Comparison of ENCODE assay signal across 1 cellular context in the genomic region with DNA sequence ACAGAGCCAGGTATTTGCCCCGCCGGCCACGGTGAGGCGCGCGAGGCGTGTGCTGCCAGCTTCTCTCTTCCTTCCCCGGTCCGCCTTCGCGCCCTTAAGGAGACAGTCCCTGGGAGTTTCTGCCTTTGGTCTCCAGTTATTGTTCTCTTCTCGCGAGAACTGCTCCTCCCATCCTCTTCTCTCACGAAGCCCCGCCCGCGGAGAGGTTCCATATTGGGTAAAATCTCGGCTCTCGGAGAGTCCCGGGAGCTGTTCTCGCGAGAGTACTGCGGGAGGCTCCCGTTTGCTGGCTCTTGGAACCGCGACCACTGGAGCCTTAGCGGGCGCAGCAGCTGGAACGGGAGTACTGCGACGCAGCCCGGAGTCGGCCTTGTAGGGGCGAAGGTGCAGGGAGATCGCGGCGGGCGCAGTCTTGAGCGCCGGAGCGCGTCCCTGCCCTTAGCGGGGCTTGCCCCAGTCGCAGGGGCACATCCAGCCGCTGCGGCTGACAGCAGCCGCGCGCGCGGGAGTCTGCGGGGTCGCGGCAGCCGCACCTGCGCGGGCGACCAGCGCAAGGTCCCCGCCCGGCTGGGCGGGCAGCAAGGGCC.
TF ChIP-seq lines count a peak whose summit lies in the region.

Gene MAPK14, plus strand, starts transcription at position 308 of the 587 bp plus-strand sequence. CDS start 350 bp downstream, outside the sequence.

TF ChIP-seq in HepG2, 621 proteins besides CTCF, POLR2A, EP300 and RAD21 (continued from another document and continues in another):
- TF ChIP-seq ZNF589 (CRISPR knock-in tag; conservative IDR thresholded peaks at IDR 0.05), result 0 out of 2 replicates have a peak, but pooled peaks have one; percentile 13
- peak; percentile 70 for TF ChIP-seq TFAP4 (IDR thresholded peaks at IDR 0.05; ENCODE audit: borderline replicate concordance, low read depth)
- 0 out of 2 replicates have a peak, but pooled peaks have one; percentile 55 for TF ChIP-seq FIP1L1 (IDR thresholded peaks at IDR 0.05; ENCODE audit: borderline replicate concordance, insufficient read depth, low read depth, low read length)
- peak; percentile 83; the same call in 1 of the 2 replicates for TF ChIP-seq MEF2D (CRISPR knock-in tag; IDR thresholded peaks at IDR 0.05)
- TF ChIP-seq ZNF256 (CRISPR knock-in tag; conservative IDR thresholded peaks at IDR 0.05), result peak; percentile 61; the same call in 1 of the 2 replicates
- TF ChIP-seq SMARCE1 (IDR thresholded peaks at IDR 0.05; ENCODE audit: borderline replicate concordance), result no peak
- no peak for TF ChIP-seq ZC3H13 (CRISPR knock-in tag; IDR thresholded peaks at IDR 0.05)
- TF ChIP-seq TEF (CRISPR knock-in tag; IDR thresholded peaks at IDR 0.05), result no peak; the same call in 1 of the 2 replicates
- peak; percentile 99 for TF ChIP-seq ZNF276 (CRISPR knock-in tag; IDR thresholded peaks at IDR 0.05; ENCODE audit: low read depth)
- TF ChIP-seq SOX5 (CRISPR knock-in tag; IDR thresholded peaks at IDR 0.05; ENCODE audit: borderline replicate concordance), result peak; percentile 82
- TF ChIP-seq, protein P1, sequence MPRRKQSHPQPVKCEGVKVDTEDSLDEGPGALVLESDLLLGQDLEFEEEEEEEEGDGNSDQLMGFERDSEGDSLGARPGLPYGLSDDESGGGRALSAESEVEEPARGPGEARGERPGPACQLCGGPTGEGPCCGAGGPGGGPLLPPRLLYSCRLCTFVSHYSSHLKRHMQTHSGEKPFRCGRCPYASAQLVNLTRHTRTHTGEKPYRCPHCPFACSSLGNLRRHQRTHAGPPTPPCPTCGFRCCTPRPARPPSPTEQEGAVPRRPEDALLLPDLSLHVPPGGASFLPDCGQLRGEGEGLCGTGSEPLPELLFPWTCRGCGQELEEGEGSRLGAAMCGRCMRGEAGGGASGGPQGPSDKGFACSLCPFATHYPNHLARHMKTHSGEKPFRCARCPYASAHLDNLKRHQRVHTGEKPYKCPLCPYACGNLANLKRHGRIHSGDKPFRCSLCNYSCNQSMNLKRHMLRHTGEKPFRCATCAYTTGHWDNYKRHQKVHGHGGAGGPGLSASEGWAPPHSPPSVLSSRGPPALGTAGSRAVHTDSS (CRISPR knock-in tag; conservative IDR thresholded peaks at IDR 0.05), result no peak; the same call in 1 of the 2 replicates
- no peak for TF ChIP-seq SOX6 (IDR thresholded peaks at IDR 0.05)
- TF ChIP-seq SOX6 (CRISPR knock-in tag; IDR thresholded peaks at IDR 0.05), result peak; percentile 69
- no peak; the same call in 1 of the 2 replicates for TF ChIP-seq ZNF33B (CRISPR knock-in tag; IDR thresholded peaks at IDR 0.05)
- TF ChIP-seq ZNF75D (CRISPR knock-in tag; IDR thresholded peaks at IDR 0.05; ENCODE audit: borderline replicate concordance), result no peak
- TF ChIP-seq ZNF354B (CRISPR knock-in tag; IDR thresholded peaks at IDR 0.05), result peak; percentile 80; the same call in 1 of the 2 replicates
- TF ChIP-seq RARG (CRISPR knock-in tag; IDR thresholded peaks at IDR 0.05; ENCODE audit: low read depth), result no peak
- peak; percentile 90 for TF ChIP-seq BRCA1 (CRISPR knock-in tag; IDR thresholded peaks at IDR 0.05)
- TF ChIP-seq HDAC6 (IDR thresholded peaks at IDR 0.05; ENCODE audit: low read depth, low read length), result no peak
- peak; percentile 94 for TF ChIP-seq ZNF563 (CRISPR knock-in tag; IDR thresholded peaks at IDR 0.05)
- TF ChIP-seq, protein P2, sequence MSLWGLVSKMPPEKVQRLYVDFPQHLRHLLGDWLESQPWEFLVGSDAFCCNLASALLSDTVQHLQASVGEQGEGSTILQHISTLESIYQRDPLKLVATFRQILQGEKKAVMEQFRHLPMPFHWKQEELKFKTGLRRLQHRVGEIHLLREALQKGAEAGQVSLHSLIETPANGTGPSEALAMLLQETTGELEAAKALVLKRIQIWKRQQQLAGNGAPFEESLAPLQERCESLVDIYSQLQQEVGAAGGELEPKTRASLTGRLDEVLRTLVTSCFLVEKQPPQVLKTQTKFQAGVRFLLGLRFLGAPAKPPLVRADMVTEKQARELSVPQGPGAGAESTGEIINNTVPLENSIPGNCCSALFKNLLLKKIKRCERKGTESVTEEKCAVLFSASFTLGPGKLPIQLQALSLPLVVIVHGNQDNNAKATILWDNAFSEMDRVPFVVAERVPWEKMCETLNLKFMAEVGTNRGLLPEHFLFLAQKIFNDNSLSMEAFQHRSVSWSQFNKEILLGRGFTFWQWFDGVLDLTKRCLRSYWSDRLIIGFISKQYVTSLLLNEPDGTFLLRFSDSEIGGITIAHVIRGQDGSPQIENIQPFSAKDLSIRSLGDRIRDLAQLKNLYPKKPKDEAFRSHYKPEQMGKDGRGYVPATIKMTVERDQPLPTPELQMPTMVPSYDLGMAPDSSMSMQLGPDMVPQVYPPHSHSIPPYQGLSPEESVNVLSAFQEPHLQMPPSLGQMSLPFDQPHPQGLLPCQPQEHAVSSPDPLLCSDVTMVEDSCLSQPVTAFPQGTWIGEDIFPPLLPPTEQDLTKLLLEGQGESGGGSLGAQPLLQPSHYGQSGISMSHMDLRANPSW (CRISPR knock-in tag; IDR thresholded peaks at IDR 0.05; ENCODE audit: borderline replicate concordance), result peak; percentile 89
- TF ChIP-seq ZC3H4 (CRISPR knock-in tag; IDR thresholded peaks at IDR 0.05; ENCODE audit: borderline replicate concordance), result 0 out of 2 replicates have a peak, but pooled peaks have one; percentile 44
- no peak; the same call in 1 of the 2 replicates for TF ChIP-seq KDM5B (CRISPR knock-in tag; IDR thresholded peaks at IDR 0.05; ENCODE audit: borderline replicate concordance)
- peak; percentile 54 for TF ChIP-seq DMAP1 (CRISPR knock-in tag; IDR thresholded peaks at IDR 0.05)
- no peak for TF ChIP-seq TIGD3 (CRISPR knock-in tag; IDR thresholded peaks at IDR 0.05; ENCODE audit: borderline replicate concordance)
- TF ChIP-seq UBTF (CRISPR knock-in tag; IDR thresholded peaks at IDR 0.05), result peak; percentile 74; the same call in 1 of the 2 replicates
- TF ChIP-seq, protein P3, sequence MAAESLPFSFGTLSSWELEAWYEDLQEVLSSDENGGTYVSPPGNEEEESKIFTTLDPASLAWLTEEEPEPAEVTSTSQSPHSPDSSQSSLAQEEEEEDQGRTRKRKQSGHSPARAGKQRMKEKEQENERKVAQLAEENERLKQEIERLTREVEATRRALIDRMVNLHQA (CRISPR knock-in tag; IDR thresholded peaks at IDR 0.05), result 0 out of 2 replicates have a peak, but pooled peaks have one; percentile 20
- TF ChIP-seq, protein P4, sequence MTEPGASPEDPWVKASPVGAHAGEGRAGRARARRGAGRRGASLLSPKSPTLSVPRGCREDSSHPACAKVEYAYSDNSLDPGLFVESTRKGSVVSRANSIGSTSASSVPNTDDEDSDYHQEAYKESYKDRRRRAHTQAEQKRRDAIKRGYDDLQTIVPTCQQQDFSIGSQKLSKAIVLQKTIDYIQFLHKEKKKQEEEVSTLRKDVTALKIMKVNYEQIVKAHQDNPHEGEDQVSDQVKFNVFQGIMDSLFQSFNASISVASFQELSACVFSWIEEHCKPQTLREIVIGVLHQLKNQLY (CRISPR knock-in tag; IDR thresholded peaks at IDR 0.05), result no peak
- TF ChIP-seq EEA1 (CRISPR knock-in tag; IDR thresholded peaks at IDR 0.05; ENCODE audit: borderline replicate concordance), result peak; percentile 92; the same call in 1 of the 2 replicates
- TF ChIP-seq, protein P5, sequence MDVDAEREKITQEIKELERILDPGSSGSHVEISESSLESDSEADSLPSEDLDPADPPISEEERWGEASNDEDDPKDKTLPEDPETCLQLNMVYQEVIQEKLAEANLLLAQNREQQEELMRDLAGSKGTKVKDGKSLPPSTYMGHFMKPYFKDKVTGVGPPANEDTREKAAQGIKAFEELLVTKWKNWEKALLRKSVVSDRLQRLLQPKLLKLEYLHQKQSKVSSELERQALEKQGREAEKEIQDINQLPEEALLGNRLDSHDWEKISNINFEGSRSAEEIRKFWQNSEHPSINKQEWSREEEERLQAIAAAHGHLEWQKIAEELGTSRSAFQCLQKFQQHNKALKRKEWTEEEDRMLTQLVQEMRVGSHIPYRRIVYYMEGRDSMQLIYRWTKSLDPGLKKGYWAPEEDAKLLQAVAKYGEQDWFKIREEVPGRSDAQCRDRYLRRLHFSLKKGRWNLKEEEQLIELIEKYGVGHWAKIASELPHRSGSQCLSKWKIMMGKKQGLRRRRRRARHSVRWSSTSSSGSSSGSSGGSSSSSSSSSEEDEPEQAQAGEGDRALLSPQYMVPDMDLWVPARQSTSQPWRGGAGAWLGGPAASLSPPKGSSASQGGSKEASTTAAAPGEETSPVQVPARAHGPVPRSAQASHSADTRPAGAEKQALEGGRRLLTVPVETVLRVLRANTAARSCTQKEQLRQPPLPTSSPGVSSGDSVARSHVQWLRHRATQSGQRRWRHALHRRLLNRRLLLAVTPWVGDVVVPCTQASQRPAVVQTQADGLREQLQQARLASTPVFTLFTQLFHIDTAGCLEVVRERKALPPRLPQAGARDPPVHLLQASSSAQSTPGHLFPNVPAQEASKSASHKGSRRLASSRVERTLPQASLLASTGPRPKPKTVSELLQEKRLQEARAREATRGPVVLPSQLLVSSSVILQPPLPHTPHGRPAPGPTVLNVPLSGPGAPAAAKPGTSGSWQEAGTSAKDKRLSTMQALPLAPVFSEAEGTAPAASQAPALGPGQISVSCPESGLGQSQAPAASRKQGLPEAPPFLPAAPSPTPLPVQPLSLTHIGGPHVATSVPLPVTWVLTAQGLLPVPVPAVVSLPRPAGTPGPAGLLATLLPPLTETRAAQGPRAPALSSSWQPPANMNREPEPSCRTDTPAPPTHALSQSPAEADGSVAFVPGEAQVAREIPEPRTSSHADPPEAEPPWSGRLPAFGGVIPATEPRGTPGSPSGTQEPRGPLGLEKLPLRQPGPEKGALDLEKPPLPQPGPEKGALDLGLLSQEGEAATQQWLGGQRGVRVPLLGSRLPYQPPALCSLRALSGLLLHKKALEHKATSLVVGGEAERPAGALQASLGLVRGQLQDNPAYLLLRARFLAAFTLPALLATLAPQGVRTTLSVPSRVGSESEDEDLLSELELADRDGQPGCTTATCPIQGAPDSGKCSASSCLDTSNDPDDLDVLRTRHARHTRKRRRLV (CRISPR knock-in tag; IDR thresholded peaks at IDR 0.05), result no peak
- peak; percentile 88 for TF ChIP-seq ELF3 (CRISPR knock-in tag; IDR thresholded peaks at IDR 0.05)
- TF ChIP-seq SUZ12 (IDR thresholded peaks at IDR 0.05; ENCODE audit: low read depth, low read length), result no peak
- no peak for TF ChIP-seq HNRNPL (IDR thresholded peaks at IDR 0.05; ENCODE audit: low read depth, low read length)
- TF ChIP-seq ATF6 (CRISPR knock-in tag; conservative IDR thresholded peaks at IDR 0.05), result no peak
